Comparison of ENCODE assay signal across 20 cellular contexts in genomic region chr1:61589382-61589765, GRCh38.
DNase-seq lines count a peak whose midpoint lies in the region; ATAC-seq, FAIRE-seq and TF ChIP-seq lines count a peak whose summit lies in the region.
"Had no signal": no experiment of that assay in that cellular context is flagged by ENCODE, and none has a peak within 500 bp of the region (broad histone marks: within the 10 kb centered on the region; RNA-seq: fewer than 3 reads in every experiment).

No MANE protein-coding gene starts in this region.

- H3K9ac ChIP-seq in H1 (replicated peaks in 1 of 4; ENCODE audit: extremely low read depth in 1 of 4, low read depth in 3 of 4, low read length in 3 of 4) = no peak overlapping the region
- H3K9ac ChIP-seq: KMS-11 had no signal

- POLR2A ChIA-PET in H1 (lab: Charles Lee; ENCODE audit: partially characterized antibody) = interaction anchor here (1.0 to 1.5 kb wide), 3 partner anchors 9 to 32 kb away, joined by 3 to 5 read pairs (median 3); no protein-coding TSS in a partner anchor

- H3K14ac ChIP-seq in H1 (ENCODE audit: insufficient read length) = no peak overlapping the region

- no peaks in the 10 kb centered on the region for H3K4me1 ChIP-seq in right atrium auricular region
- H3K4me1 ChIP-seq in H1 (replicated peaks in 1 of 4; ENCODE audit: control insufficient read depth in 3 of 4, insufficient read depth in 4 of 4, low read length in 3 of 4) = peaks cover 3 to 9% (median 6%) of the 10 kb centered on the region in 4 experiments; a peak in 6 of 7 replicates
- H3K4me1 ChIP-seq: upper lobe of right lung had no signal

- WGBS in H1 (ENCODE audit: extremely low coverage in 1 of 2, insufficient coverage in 1 of 2, insufficient read length in 1 of 2, insufficient replicate concordance in 2 of 2, low coverage in 1 of 2, low lambda C conversion rate in 2 of 2, missing lambda C conversion rate in 1 of 2), 2 experiments = 47% methylated on average over 15 of the region's 15 CpGs; no CpG with 5 or more reads in 1 of the 2 experiments

- H2BK12ac ChIP-seq in H1 (ENCODE audit: low read depth, low read length) = no peak overlapping the region

- intact Hi-C loops in Right ventricle myocardium inferior (cut with DNase I) = loop anchor here (2.0 to 5.0 kb wide), 2 partner anchors 537 to 611 kb away; no protein-coding TSS in a partner anchor

- no peaks in the 10 kb centered on the region for H3K23me2 ChIP-seq in H1 (ENCODE audit: low read depth, low read length)

- H3K4me3 Mint-ChIP-seq in nephron progenitor cell = no peak overlapping the region
- H3K4me3 Mint-ChIP-seq in activated T-cell treated with anti-CD3 and anti-CD28 coated beads, Interleukin-2, amount 50 U/mL, for 4 hours = no peak overlapping the region
- H3K4me3 Mint-ChIP-seq: activated naive CD8-positive, alpha-beta T cell treated with anti-CD3 and anti-CD28 coated beads for 36 hours; activated T-cell treated with anti-CD3 and anti-CD28 coated beads, Interleukin-2, amount 50 U/mL, for 24 hours; CD14-positive monocyte; T-cell had no signal

- peak overlapping the region; percentile 0 to 26; a peak in 2 of 4 replicates for H3K4me2 ChIP-seq in H1 (ENCODE audit: insufficient read depth in 1 of 2, low read depth in 2 of 2, low read length in 2 of 2)
- H3K4me2 ChIP-seq: KMS-11 had no signal

- no peak overlapping the region for H3K4ac ChIP-seq in H1 (replicated peaks; ENCODE audit: insufficient read length, low read depth, low read length)

- H3K27me3 ChIP-seq in right atrium auricular region (no peaks in the 10 kb centered on the region), H1 (replicated peaks in 1 of 4; ENCODE audit: control insufficient read depth in 3 of 4, extremely low read depth in 1 of 4, insufficient read depth in 3 of 4, low read length in 3 of 4) (no peaks in the 10 kb centered on the region)
- H3K27me3 ChIP-seq: cardiac muscle cell, upper lobe of right lung had no signal

- H3K4me1 Mint-ChIP-seq in nephron progenitor cell = no peaks in the 10 kb centered on the region
- no peaks in the 10 kb centered on the region for H3K4me1 Mint-ChIP-seq in activated T-cell treated with anti-CD3 and anti-CD28 coated beads, Interleukin-2, amount 50 U/mL, for 4 hours (ENCODE audit: low read depth)
- H3K4me1 Mint-ChIP-seq: T-cell had no signal

- no peaks in the 10 kb centered on the region for H3K9me3 ChIP-seq in right atrium auricular region
- no peaks in the 10 kb centered on the region for H3K9me3 ChIP-seq in H1 (ENCODE audit: insufficient read depth in 2 of 2, low read depth in 1 of 2, low read length in 1 of 2)
- H3K9me3 ChIP-seq: upper lobe of right lung had no signal

- H3K27me3 Mint-ChIP-seq in nephron progenitor cell (ENCODE audit: low read depth, poor library complexity) = peaks cover 18% of the 10 kb centered on the region
- peaks cover 8% of the 10 kb centered on the region for H3K27me3 Mint-ChIP-seq in activated T-cell treated with anti-CD3 and anti-CD28 coated beads, Interleukin-2, amount 50 U/mL, for 4 hours (ENCODE audit: low read depth)

- H4K91ac ChIP-seq in H1 (replicated peaks; ENCODE audit: insufficient read length, low read length) = no peak overlapping the region

- H3K36me3 ChIP-seq in right atrium auricular region (no peaks in the 10 kb centered on the region), H1 (ENCODE audit: control insufficient read depth in 2 of 4, insufficient read depth in 4 of 4, low read length in 3 of 4) (no peaks in the 10 kb centered on the region)
- H3K36me3 ChIP-seq: cardiac muscle cell, upper lobe of right lung had no signal

- H3K9me3 Mint-ChIP-seq in nephron progenitor cell = no peaks in the 10 kb centered on the region
- H3K9me3 Mint-ChIP-seq in activated T-cell treated with anti-CD3 and anti-CD28 coated beads, Interleukin-2, amount 50 U/mL, for 4 hours = no peaks in the 10 kb centered on the region
- H3K9me3 Mint-ChIP-seq: activated naive CD8-positive, alpha-beta T cell treated with anti-CD3 and anti-CD28 coated beads for 36 hours; activated T-cell treated with anti-CD3 and anti-CD28 coated beads, Interleukin-2, amount 50 U/mL, for 24 hours; CD14-positive monocyte; T-cell had no signal

- DNase-seq in Right ventricle myocardium inferior (ENCODE audit: missing footprints) (peak; percentile 66), right atrium auricular region (ENCODE audit: low spot score) (no peak), H1 (ENCODE audit: low read depth in 1 of 2, low spot score in 2 of 2) (peak in 1 of 2 experiments; percentile 65), nephron progenitor cell (peak; percentile 18), putamen (ENCODE audit: low spot score) (no peak), GM12891 (ENCODE audit: insufficient read length, low spot score) (no peak)
- no peak for DNase-seq in activated T-cell treated with anti-CD3 and anti-CD28 coated beads, Interleukin-2, amount 50 U/mL, for 4 hours
- DNase-seq: activated gamma-delta T cell, upper lobe of right lung had no signal

- no peak overlapping the region for H2BK5ac ChIP-seq in H1 (ENCODE audit: low read depth, low read length)

- no peak overlapping the region for H2AK5ac ChIP-seq in H1 (ENCODE audit: low read depth, low read length)

- no peak overlapping the region for H3K23ac ChIP-seq in H1 (ENCODE audit: insufficient read length)

- 0 out of 2 replicates have a peak overlapping the region, but pooled peaks have one; percentile 51 for H3K18ac ChIP-seq in H1 (ENCODE audit: extremely low read depth, low read length)

- no peak for TF ChIP-seq POLR2A in H1 (IDR thresholded peaks at IDR 0.05; ENCODE audit: control extremely low read depth in 1 of 2, low read depth in 2 of 2, low read length in 2 of 2)
- no peak for TF ChIP-seq POLR2A in GM12891 (IDR thresholded peaks at IDR 0.05; ENCODE audit: low read depth, low read length)

- no peak for TF ChIP-seq EP300 in H1 (IDR thresholded peaks at IDR 0.05; ENCODE audit: borderline replicate concordance in 1 of 2, low read depth in 2 of 2, low read length in 2 of 2)

- H2BK15ac ChIP-seq in H1 (ENCODE audit: low read length) = no peak overlapping the region

- H4K20me1 ChIP-seq in H1 (replicated peaks in 1 of 2; ENCODE audit: control insufficient read depth in 1 of 2, insufficient read depth in 2 of 2, low read length in 2 of 2) = no peaks in the 10 kb centered on the region

- no peaks in the 10 kb centered on the region for H3K36me3 Mint-ChIP-seq in nephron progenitor cell (ENCODE audit: low read depth)
- H3K36me3 Mint-ChIP-seq in activated T-cell treated with anti-CD3 and anti-CD28 coated beads, Interleukin-2, amount 50 U/mL, for 4 hours (ENCODE audit: insufficient read depth) = no peaks in the 10 kb centered on the region
- H3K36me3 Mint-ChIP-seq: activated naive CD8-positive, alpha-beta T cell treated with anti-CD3 and anti-CD28 coated beads for 36 hours; CD14-positive monocyte; T-cell had no signal

- H3K79me1 ChIP-seq in H1 (ENCODE audit: low read depth, low read length) = no peaks in the 10 kb centered on the region

- FAIRE-seq in H1 (lab: Jason Lieb, UNC) (no peak), GM12891 (lab: Jason Lieb, UNC) (no peak)
- FAIRE-seq: A204.1, small intestine had no signal

- H3K27ac Mint-ChIP-seq in nephron progenitor cell = no peak overlapping the region
- H3K27ac Mint-ChIP-seq: activated naive CD8-positive, alpha-beta T cell treated with anti-CD3 and anti-CD28 coated beads for 36 hours; activated T-cell treated with anti-CD3 and anti-CD28 coated beads, Interleukin-2, amount 50 U/mL, for 24 hours; T-cell had no signal

- CTCF ChIA-PET in H1 (lab: Charles Lee; ENCODE audit: partially characterized antibody) = interaction anchor here (0.7 to 2.4 kb wide), 17 partner anchors 12 to 1308 kb away, joined by 3 to 22 read pairs (median 4); no protein-coding TSS in a partner anchor

- no peak overlapping the region for H3K4me3 ChIP-seq in right atrium auricular region
- H3K4me3 ChIP-seq in H1 (ENCODE audit: extremely low read depth in 1 of 4, insufficient read depth in 2 of 4, low read depth in 3 of 4, low read length in 4 of 4) = 0 out of 8 replicates have a peak overlapping the region, but pooled peaks of 1 of the 4 experiments have one; percentile 13
- H3K4me3 ChIP-seq: cardiac muscle cell, coronary artery, upper lobe of right lung had no signal

- TF ChIP-seq RAD21 in H1 (IDR thresholded peaks at IDR 0.05 in 1 of 2, conservative IDR thresholded peaks at IDR 0.05 in 1 of 2; ENCODE audit: low read depth in 2 of 2, low read length in 2 of 2) = no peak

- no peak for TF ChIP-seq CTCF in right atrium auricular region (IDR thresholded peaks at IDR 0.05)
- no peak for TF ChIP-seq CTCF in H1 (IDR thresholded peaks at IDR 0.05; ENCODE audit: control extremely low read depth in 1 of 3, insufficient read depth in 1 of 3, low read depth in 1 of 3, low read length in 3 of 3)
- no peak for TF ChIP-seq CTCF in nephron progenitor cell (IDR thresholded peaks at IDR 0.05)

- peak overlapping the region; percentile 19 for H4K5ac ChIP-seq in H1 (ENCODE audit: insufficient read length, low read depth, low read length)

- H2BK20ac ChIP-seq in H1 (ENCODE audit: low read length) = no peak overlapping the region

- H2AFZ ChIP-seq in H1 (ENCODE audit: low read length) = no peak overlapping the region

- ATAC-seq in Right ventricle myocardium inferior (peak; percentile 53), HG03342 (IDR thresholded peaks at IDR 0.05; ENCODE audit: unreplicated experiment) (no peak)
- ATAC-seq in activated T-cell treated with anti-CD3 and anti-CD28 coated beads, Interleukin-2, amount 50 U/mL, for 4 hours = no peak

- peak overlapping the region; percentile 48 for H2BK120ac ChIP-seq in H1 (replicated peaks; ENCODE audit: low read depth, low read length)

- no peak overlapping the region for H3K56ac ChIP-seq in H1 (replicated peaks; ENCODE audit: insufficient read length, low read depth, low read length)

- H4K8ac ChIP-seq in H1 (ENCODE audit: extremely low read depth, insufficient read depth, low read length) = no peak overlapping the region

- H3K27ac ChIP-seq in right atrium auricular region (no peak overlapping the region), H1 (ENCODE audit: low read depth, low read length) (no peak overlapping the region)
- H3K27ac ChIP-seq: cardiac muscle cell, coronary artery, epithelial cell of prostate, KMS-11, upper lobe of right lung had no signal

- H3K79me2 ChIP-seq in H1 (ENCODE audit: control insufficient read depth in 1 of 2, insufficient read depth in 2 of 2, low read length in 2 of 2) = no peaks in the 10 kb centered on the region

TF ChIP-seq in H1, 55 proteins besides CTCF, POLR2A, EP300 and RAD21 (continues in another document):
- TF ChIP-seq MAX (IDR thresholded peaks at IDR 0.05) (peak; percentile 10; the same call in 1 of the 2 replicates), GABPA (IDR thresholded peaks at IDR 0.05; ENCODE audit: borderline replicate concordance, insufficient read depth, low read length) (no peak)

TF ChIP-seq in GM12891, 5 proteins besides CTCF, POLR2A, EP300 and RAD21:
- TF ChIP-seq POU2F2 (IDR thresholded peaks at IDR 0.05; ENCODE audit: low read depth, low read length) = no peak
- no peak for TF ChIP-seq SPI1 (IDR thresholded peaks at IDR 0.05; ENCODE audit: low read depth, low read length)
- TF ChIP-seq TAF1 (IDR thresholded peaks at IDR 0.05; ENCODE audit: low read depth, low read length) = no peak
- no peak for TF ChIP-seq PAX5 (IDR thresholded peaks at IDR 0.05; ENCODE audit: insufficient read depth, low read length, severe bottlenecking)
- no peak for TF ChIP-seq POLR2AphosphoS5 (IDR thresholded peaks at IDR 0.05; ENCODE audit: low read depth, low read length)
TF ChIP-seq in GM12891: peak in this region for 0.

Comparison
In these comparisons a context has a peak if more than half of its experiments do, and no peak if none do; other contexts are left out.
1. DNase-seq: peak in Right ventricle myocardium inferior (single experiment) and nephron progenitor cell (single experiment); none in right atrium auricular region (single experiment), activated T-cell treated with anti-CD3 and anti-CD28 coated beads, Interleukin-2, amount 50 U/mL, for 4 hours (single experiment), putamen (single experiment) and GM12891 (single experiment).